Comparison of ENCODE assay signal across 20 cellular contexts in genomic region chr1:179001451-179001850, GRCh38. TPM values are rescaled to one million over a fixed set of nuclear protein-coding genes. Genes with fewer than 3 reads are reported as not detected.
DNase-seq lines count a peak whose midpoint lies in the region; ATAC-seq, FAIRE-seq and TF ChIP-seq lines count a peak whose summit lies in the region.
"Had no signal": no experiment of that assay in that cellular context is flagged by ENCODE, and none has a peak within 500 bp of the region (broad histone marks: within the 10 kb centered on the region; RNA-seq: fewer than 3 reads in every experiment).

No MANE protein-coding gene starts in this region.

- ATAC-seq in GM19452 (IDR thresholded peaks at IDR 0.05; ENCODE audit: unreplicated experiment) (no peak), HG02571 (IDR thresholded peaks at IDR 0.05; ENCODE audit: unreplicated experiment) (no peak)

- POLR2A ChIA-PET in AG04450 (lab: Yijun Ruan, JAX) (no interaction called here), H1 (lab: Charles Lee; ENCODE audit: partially characterized antibody) (no interaction called here)

- no peak for TF ChIP-seq POLR2A in H1 (IDR thresholded peaks at IDR 0.05; ENCODE audit: control extremely low read depth in 1 of 2, low read depth in 2 of 2, low read length in 2 of 2)

- H3K9ac ChIP-seq in H1 (replicated peaks in 1 of 4; ENCODE audit: extremely low read depth in 1 of 4, low read depth in 3 of 4, low read length in 3 of 4) (no peak overlapping the region), neuronal stem cell (ENCODE audit: low read depth, low read length, poor library complexity) (peak overlapping the region; percentile 31)
- H3K9ac ChIP-seq: GM23248 had no signal

- H4K8ac ChIP-seq in H1 (ENCODE audit: extremely low read depth, insufficient read depth, low read length): peak overlapping the region; percentile 46; the same call in 1 of the 2 replicates
- no peak overlapping the region for H4K8ac ChIP-seq in neuronal stem cell (ENCODE audit: low read depth, low read length)

- H2BK20ac ChIP-seq in H1 (ENCODE audit: low read length): no peak overlapping the region

- H4K5ac ChIP-seq in H1 (ENCODE audit: insufficient read length, low read depth, low read length): peak overlapping the region; percentile 25

- no peaks in the 10 kb centered on the region for H3K79me2 ChIP-seq in H1 (ENCODE audit: control insufficient read depth in 1 of 2, insufficient read depth in 2 of 2, low read length in 2 of 2)

- no peak for TF ChIP-seq RAD21 in H1 (IDR thresholded peaks at IDR 0.05 in 1 of 2, conservative IDR thresholded peaks at IDR 0.05 in 1 of 2; ENCODE audit: low read depth in 2 of 2, low read length in 2 of 2)

- no peak overlapping the region for H3K56ac ChIP-seq in H1 (replicated peaks; ENCODE audit: insufficient read length, low read depth, low read length)

- H4K91ac ChIP-seq in H1 (replicated peaks; ENCODE audit: insufficient read length, low read length) (no peak overlapping the region), neuronal stem cell (ENCODE audit: low read depth, low read length, poor library complexity) (no peak overlapping the region)

- DNase-seq in AG04450 (ENCODE audit: low read depth, low spot score): no peak
- no peak for DNase-seq in HL-60 (ENCODE audit: low read depth in 1 of 2, low spot score in 1 of 2)
- DNase-seq in H1 (ENCODE audit: low read depth in 1 of 2, low spot score in 2 of 2): no peak
- DNase-seq in neuronal stem cell (ENCODE audit: low spot score): no peak
- DNase-seq in cerebellar cortex (ENCODE audit: low spot score): no peak
- DNase-seq: ACHN; BE2C; CD4-positive, alpha-beta memory T cell; COR-L47; DMS153; DMS79 treated with DMSO at 0.1 percent for 48 hours; EL; GM23248; H9 had no signal

- H2BK12ac ChIP-seq in H1 (ENCODE audit: low read depth, low read length) (no peak overlapping the region), neuronal stem cell (ENCODE audit: low read length) (peak overlapping the region; percentile 31)

- H3K4ac ChIP-seq in H1 (replicated peaks; ENCODE audit: insufficient read length, low read depth, low read length) (no peak overlapping the region), neuronal stem cell (ENCODE audit: low read length) (no peak overlapping the region)

- WGBS in H1 (ENCODE audit: extremely low coverage in 1 of 2, insufficient coverage in 1 of 2, insufficient read length in 1 of 2, insufficient replicate concordance in 2 of 2, low coverage in 1 of 2, low lambda C conversion rate in 2 of 2, missing lambda C conversion rate in 1 of 2), 2 experiments: 91% methylated on average over 1 of the region's 1 CpG; no CpG with 5 or more reads in 1 of the 2 experiments
- WGBS in neuronal stem cell (ENCODE audit: extremely low coverage in 2 of 2, insufficient read length in 2 of 2, insufficient replicate concordance in 1 of 2), 2 donors: no CpG with 5 or more reads among the region's 1 CpG

- H2BK5ac ChIP-seq in H1 (ENCODE audit: low read depth, low read length): no peak overlapping the region
- H2BK5ac ChIP-seq in neuronal stem cell (ENCODE audit: low read length): no peak overlapping the region

- H3K14ac ChIP-seq in H1 (ENCODE audit: insufficient read length) (no peak overlapping the region), neuronal stem cell (ENCODE audit: low read length) (no peak overlapping the region)

- no peak for FAIRE-seq in H1 (lab: Jason Lieb, UNC)
- FAIRE-seq: D721Med, G401.6, GM12892 had no signal

- no peaks in the 10 kb centered on the region for H3K79me1 ChIP-seq in H1 (ENCODE audit: low read depth, low read length)
- no peaks in the 10 kb centered on the region for H3K79me1 ChIP-seq in neuronal stem cell (ENCODE audit: low read depth, low read length)

- TF ChIP-seq EP300 in H1 (IDR thresholded peaks at IDR 0.05; ENCODE audit: borderline replicate concordance in 1 of 2, low read depth in 2 of 2, low read length in 2 of 2): no peak

- H3K4me1 ChIP-seq in H1 (replicated peaks in 1 of 4; ENCODE audit: control insufficient read depth in 3 of 4, insufficient read depth in 4 of 4, low read length in 3 of 4) (no peaks in the 10 kb centered on the region), neuronal stem cell (ENCODE audit: control insufficient read depth in 2 of 2, insufficient read depth in 1 of 2, low read depth in 1 of 2, low read length in 2 of 2) (peaks cover 0 to 8% of the 10 kb centered on the region in 2 donors)
- H3K4me1 ChIP-seq: BE2C had no signal

- H3K27me3 ChIP-seq in AG04450 (ENCODE audit: control insufficient read depth, insufficient read depth, low read length): no peaks in the 10 kb centered on the region
- H3K27me3 ChIP-seq in HL-60 (ENCODE audit: insufficient read depth, poor library complexity, severe bottlenecking): no peaks in the 10 kb centered on the region
- H3K27me3 ChIP-seq in H1 (replicated peaks in 1 of 4; ENCODE audit: control insufficient read depth in 3 of 4, extremely low read depth in 1 of 4, insufficient read depth in 3 of 4, low read length in 3 of 4): no peaks in the 10 kb centered on the region
- H3K27me3 ChIP-seq in neuronal stem cell (ENCODE audit: control insufficient read depth in 3 of 3, insufficient read depth in 3 of 3, low read depth in 1 of 3, low read length in 3 of 3): peaks cover 0 to 10% (median 0%) of the 10 kb centered on the region in 3 experiments
- H3K27me3 ChIP-seq: BE2C had no signal

- H3K9me3 ChIP-seq in AG04450 (ENCODE audit: control insufficient read depth, insufficient read depth, low read length): no peaks in the 10 kb centered on the region
- no peaks in the 10 kb centered on the region for H3K9me3 ChIP-seq in H1 (ENCODE audit: insufficient read depth in 2 of 2, low read depth in 1 of 2, low read length in 1 of 2)
- no peaks in the 10 kb centered on the region for H3K9me3 ChIP-seq in neuronal stem cell (replicated peaks in 1 of 2; ENCODE audit: control insufficient read depth in 2 of 2, insufficient read depth in 1 of 2, low read depth in 1 of 2, low read length in 2 of 2)
- H3K9me3 ChIP-seq: BE2C had no signal

- H3K4me3 ChIP-seq in AG04450 (ENCODE audit: low read depth, low read length) (no peak overlapping the region), HL-60 (replicated peaks; ENCODE audit: insufficient read depth, low read length) (no peak overlapping the region), H1 (ENCODE audit: extremely low read depth in 1 of 4, insufficient read depth in 2 of 4, low read depth in 3 of 4, low read length in 4 of 4) (no peak overlapping the region), neuronal stem cell (ENCODE audit: low read length in 2 of 2) (no peak overlapping the region)
- H3K4me3 ChIP-seq: GM23248 had no signal

- H3K4me2 ChIP-seq in H1 (ENCODE audit: insufficient read depth in 1 of 2, low read depth in 2 of 2, low read length in 2 of 2) (no peak overlapping the region), neuronal stem cell (ENCODE audit: insufficient read depth, low read length, poor library complexity, severe bottlenecking) (no peak overlapping the region)

- H3K18ac ChIP-seq in H1 (ENCODE audit: extremely low read depth, low read length) (no peak overlapping the region), neuronal stem cell (ENCODE audit: low read length) (no peak overlapping the region)

- TF ChIP-seq CTCF in AG04450 (IDR thresholded peaks at IDR 0.05; ENCODE audit: low read depth, low read length) (0 out of 2 replicates have a peak, but pooled peaks have one; percentile 2), HL-60 (IDR thresholded peaks at IDR 0.05; ENCODE audit: insufficient read depth, low read length) (no peak), H1 (IDR thresholded peaks at IDR 0.05; ENCODE audit: control extremely low read depth in 1 of 3, insufficient read depth in 1 of 3, low read depth in 1 of 3, low read length in 3 of 3) (no peak)

- H3K36me3 ChIP-seq in H1 (ENCODE audit: control insufficient read depth in 2 of 4, insufficient read depth in 4 of 4, low read length in 3 of 4) (no peaks in the 10 kb centered on the region; a peak in 1 of 8 replicates), neuronal stem cell (replicated peaks in 1 of 2; ENCODE audit: control insufficient read depth in 2 of 2, insufficient read depth in 2 of 2, low read length in 2 of 2) (no peaks in the 10 kb centered on the region)
- H3K36me3 ChIP-seq: BE2C had no signal

- no peak overlapping the region for H2AFZ ChIP-seq in H1 (ENCODE audit: low read length)
- peak overlapping the region; percentile 95 for H2AFZ ChIP-seq in neuronal stem cell (ENCODE audit: low read length)

- no peaks in the 10 kb centered on the region for H4K20me1 ChIP-seq in H1 (replicated peaks in 1 of 2; ENCODE audit: control insufficient read depth in 1 of 2, insufficient read depth in 2 of 2, low read length in 2 of 2)

- H3K23ac ChIP-seq in H1 (ENCODE audit: insufficient read length): no peak overlapping the region
- H3K23ac ChIP-seq in neuronal stem cell (ENCODE audit: low read depth, low read length, poor library complexity): no peak overlapping the region

- H2BK120ac ChIP-seq in H1 (replicated peaks; ENCODE audit: low read depth, low read length): no peak overlapping the region
- H2BK120ac ChIP-seq in neuronal stem cell (ENCODE audit: low read depth, low read length): no peak overlapping the region

- CTCF ChIA-PET in AG04450 (lab: Charles Lee) (interaction anchor here (1.0 to 12.2 kb wide), 8 partner anchors 44 to 702 kb away, joined by 4 to 176 read pairs (median 10); no protein-coding TSS in a partner anchor), H1 (lab: Charles Lee; ENCODE audit: partially characterized antibody) (interaction anchor here (1.0 to 6.5 kb wide), 10 partner anchors 15 to 471 kb away, joined by 3 to 92 read pairs (median 9); no protein-coding TSS in a partner anchor)

- H3K27ac ChIP-seq in AG04450 (ENCODE audit: low read depth, low read length): no peak overlapping the region
- 0 out of 2 replicates have a peak overlapping the region, but pooled peaks have one; percentile 8 for H3K27ac ChIP-seq in HL-60 (replicated peaks)
- H3K27ac ChIP-seq in H1 (ENCODE audit: low read depth, low read length): no peak overlapping the region
- no peak overlapping the region for H3K27ac ChIP-seq in neuronal stem cell (replicated peaks; ENCODE audit: low read length)
- H3K27ac ChIP-seq: C4-2B, GM23248 had no signal

- H2AK5ac ChIP-seq in H1 (ENCODE audit: low read depth, low read length) (no peak overlapping the region), neuronal stem cell (ENCODE audit: low read depth, low read length) (peak overlapping the region; percentile 38)

- H3K23me2 ChIP-seq in H1 (ENCODE audit: low read depth, low read length): no peaks in the 10 kb centered on the region

- H2BK15ac ChIP-seq in H1 (ENCODE audit: low read length) (no peak overlapping the region), neuronal stem cell (ENCODE audit: low read length) (no peak overlapping the region)

RNA-seq across cellular contexts. Expression of gene FAM20B, which starts 24.2 kb away (rescaled TPM):
- polyA plus RNA-seq in AG04450 (2011; rRNA removed) (25.0 and 29.3 TPM in 2 replicates), H1 (2011; rRNA removed) (6.3 and 8.3 TPM in 2 replicates)
- 33.1 and 35.8 TPM in 2 replicates for polyA minus RNA-seq in AG04450 (2011; rRNA and poly(A)+ RNA removed)
- 36.3 and 36.6 TPM in 2 replicates for total RNA-seq in H1 (2021; fragmentation: NEBNext Ultra II Directional; extraction: Animal tissue kit (Norgen Biotek cat#: 25700))
- 10.3 TPM for polyA plus RNA-seq in H1 (2011; cell fraction: cytosol; rRNA removed)
- 9.4 TPM for polyA plus RNA-seq in H1 (2011; cell fraction: nucleus; rRNA removed)
- 12.6 to 21.2 TPM (median 13.9 TPM) in 4 replicates for polyA plus RNA-seq in H1 (2012, experiment 1 of 2)
- 2.7 TPM for polyA plus RNA-seq in H1 (2012, experiment 2 of 2)
- polyA plus RNA-seq in H1 (2013, experiment 1 of 2): 18.2 TPM
- 18.7 TPM for polyA plus RNA-seq in H1 (2013, experiment 2 of 2)
- 36.1 and 43.3 TPM in 2 replicates for polyA minus RNA-seq in H1 (2011; rRNA and poly(A)+ RNA removed)
- polyA minus RNA-seq in H1 (2011; cell fraction: cytosol; rRNA and poly(A)+ RNA removed): 14.0 TPM
- 17.0 TPM for polyA minus RNA-seq in H1 (2011; cell fraction: nucleus; rRNA and poly(A)+ RNA removed)
- 19.0 TPM for polyA plus RNA-seq in neuronal stem cell (2013, experiment 1 of 2)
- polyA plus RNA-seq in neuronal stem cell (2013, experiment 2 of 2): 19.5 TPM
